16 cellular contexts compared by ENCODE assay signal in genomic region chr15:25706176-25706970, GRCh38.
"Had no signal": no experiment of that assay in that cellular context is flagged by ENCODE, and none has a peak within 500 bp of the region (broad histone marks: within the 10 kb centered on the region; RNA-seq: fewer than 3 reads in every experiment).

No MANE protein-coding gene starts in this region.

- H3K9me3 ChIP-seq: colonic mucosa, tibial artery, upper lobe of left lung, vagina had no signal

- DNase-seq: colonic mucosa; dermis blood vessel endothelial cell; erythroblast; foreskin melanocyte; left colon; left ventricle myocardium superior; mesendoderm; naive thymus-derived CD4-positive, alpha-beta T cell; nephron progenitor cell; small intestine; stimulated activated CD4-positive, alpha-beta T cell treated with anti-CD3 and anti-CD28 coated beads, Interleukin-2, amount 100 ng/mL, for 48 hours; stimulated activated naive CD8-positive, alpha-beta T cell treated with anti-CD3 and anti-CD28 coated beads, Interleukin-15, Interleukin-2, amounts not matched to agents 100 U/mL and 50 U/mL, for 24 hours had no signal

- H3K4me3 ChIP-seq: colonic mucosa, hepatocyte, tibial artery, upper lobe of left lung, vagina had no signal

- H3K27ac ChIP-seq: colonic mucosa, hepatocyte, tibial artery, upper lobe of left lung, vagina had no signal

- H3K36me3 ChIP-seq: colonic mucosa, upper lobe of left lung, vagina had no signal

- H3K9me3 Mint-ChIP-seq: nephron progenitor cell had no signal

- ATAC-seq: left colon; left ventricle myocardium superior; naive thymus-derived CD4-positive, alpha-beta T cell; stimulated activated naive CD8-positive, alpha-beta T cell treated with anti-CD3 and anti-CD28 coated beads, Interleukin-15, Interleukin-2, amounts not matched to agents 100 U/mL and 50 U/mL, for 24 hours had no signal

- H3K27me3 Mint-ChIP-seq: naive thymus-derived CD4-positive, alpha-beta T cell had no signal

- H3K4me1 ChIP-seq: colonic mucosa, upper lobe of left lung, vagina had no signal

- H3K79me2 ChIP-seq: hepatocyte had no signal

- H3K27me3 ChIP-seq: colonic mucosa, hepatocyte, tibial artery, upper lobe of left lung, vagina had no signal

- H3K4me2 ChIP-seq: hepatocyte had no signal

- H2AFZ ChIP-seq: hepatocyte had no signal

- H3K4me3 Mint-ChIP-seq: naive thymus-derived CD4-positive, alpha-beta T cell; nephron progenitor cell had no signal
